8 cellular contexts compared by ENCODE assay signal in the genomic region with DNA sequence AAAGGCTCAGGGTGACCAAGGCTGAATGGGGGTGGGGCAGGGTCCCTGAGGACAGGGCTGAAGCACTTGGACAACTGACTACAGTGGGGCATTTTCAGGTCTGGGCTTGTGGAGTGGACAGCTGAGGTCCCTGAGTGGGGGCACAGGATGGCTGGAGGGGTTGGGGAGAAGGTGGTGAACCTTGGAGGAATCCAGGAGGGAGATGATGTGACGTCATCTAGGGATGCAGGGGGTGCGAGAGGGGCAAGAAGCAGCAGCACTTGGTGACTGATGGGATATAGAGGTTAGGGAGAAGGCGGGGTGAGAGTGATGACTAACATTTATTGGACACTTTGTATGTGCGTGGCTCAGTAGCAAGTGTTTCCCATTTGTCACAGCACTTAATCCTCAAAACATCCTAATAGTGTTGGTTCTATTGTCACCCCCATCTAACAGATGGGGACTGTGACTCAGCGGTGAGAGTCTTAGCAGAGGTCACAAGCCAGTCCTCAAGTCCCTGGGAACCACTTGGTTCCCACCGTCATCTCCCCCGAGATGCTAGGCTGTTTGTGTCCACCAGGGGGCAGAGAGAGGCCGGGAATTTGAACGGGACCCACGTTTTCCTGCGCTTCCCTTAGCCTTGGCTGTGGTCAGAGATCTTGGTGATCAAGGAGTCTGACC. TPM values are rescaled to one million over a fixed set of nuclear protein-coding genes. Genes with fewer than 3 reads are reported as not detected.
DNase-seq lines count a peak whose midpoint lies in the region; FAIRE-seq and TF ChIP-seq lines count a peak whose summit lies in the region.

No MANE protein-coding gene starts in this region.

- no peaks in the 10 kb centered on the region for H3K27me3 ChIP-seq in SJSA1 (replicated peaks)
- no peaks in the 10 kb centered on the region for H3K27me3 ChIP-seq in trophoblast cell (ENCODE audit: insufficient read depth, low read length)

- no peak overlapping the region for H2BK5ac ChIP-seq in trophoblast cell (ENCODE audit: low read depth, low read length, poor library complexity)

- H3K9ac ChIP-seq in trophoblast cell (ENCODE audit: low read length), result no peak overlapping the region

- H3K4me3 Mint-ChIP-seq in activated naive CD4-positive, alpha-beta T cell treated with anti-CD3 and anti-CD28 coated beads, Interleukin-2, amount 50 U/mL, for 24 hours, result peak overlapping the region; percentile 81

- no peaks in the 10 kb centered on the region for H3K9me3 ChIP-seq in SJSA1 (replicated peaks)
- H3K9me3 ChIP-seq in trophoblast cell (ENCODE audit: insufficient read depth, low read depth, low read length), result peaks cover 2% of the 10 kb centered on the region

- peaks cover 2% of the 10 kb centered on the region for H3K27me3 Mint-ChIP-seq in activated naive CD4-positive, alpha-beta T cell treated with anti-CD3 and anti-CD28 coated beads, Interleukin-2, amount 50 U/mL, for 24 hours

- H3K9me3 Mint-ChIP-seq in activated naive CD4-positive, alpha-beta T cell treated with anti-CD3 and anti-CD28 coated beads, Interleukin-2, amount 50 U/mL, for 24 hours, result no peaks in the 10 kb centered on the region

- TF ChIP-seq CTCF in LNCaP clone FGC (IDR thresholded peaks at IDR 0.05; ENCODE audit: control insufficient read depth, extremely low read depth, insufficient read depth), result peak; percentile 76

- no peak overlapping the region for H3K27ac Mint-ChIP-seq in activated naive CD4-positive, alpha-beta T cell treated with anti-CD3 and anti-CD28 coated beads, Interleukin-2, amount 50 U/mL, for 24 hours

- no peaks in the 10 kb centered on the region for H3K36me3 Mint-ChIP-seq in activated naive CD4-positive, alpha-beta T cell treated with anti-CD3 and anti-CD28 coated beads, Interleukin-2, amount 50 U/mL, for 24 hours

- H3K79me1 ChIP-seq in trophoblast cell (ENCODE audit: low read length), result no peaks in the 10 kb centered on the region

- peak; percentile 58 for FAIRE-seq in H54 (lab: Jason Lieb, UNC)

- H3K18ac ChIP-seq in trophoblast cell (ENCODE audit: low read length), result no peak overlapping the region

- no peak overlapping the region for H3K14ac ChIP-seq in trophoblast cell (ENCODE audit: low read length)

- H2AFZ ChIP-seq in trophoblast cell (ENCODE audit: insufficient read depth, low read length, poor library complexity), result no peak overlapping the region

- no peak overlapping the region for H3K4ac ChIP-seq in trophoblast cell (ENCODE audit: low read depth, low read length)

- no peak overlapping the region for H2AK5ac ChIP-seq in trophoblast cell (ENCODE audit: low read length)

- no peaks in the 10 kb centered on the region for H3K36me3 ChIP-seq in SJSA1
- H3K36me3 ChIP-seq in trophoblast cell (ENCODE audit: control insufficient read depth in 1 of 2, insufficient read depth in 2 of 2, low read length in 2 of 2), result no peaks in the 10 kb centered on the region

- H3K79me2 ChIP-seq in trophoblast cell (ENCODE audit: control insufficient read depth, insufficient read depth, low read length, poor library complexity), result no peaks in the 10 kb centered on the region

- H3K4me1 ChIP-seq in SJSA1 (replicated peaks), result peaks cover 7% of the 10 kb centered on the region
- no peaks in the 10 kb centered on the region for H3K4me1 ChIP-seq in trophoblast cell (ENCODE audit: control insufficient read depth in 1 of 2, insufficient read depth in 2 of 2, low read length in 2 of 2)

- no peak overlapping the region for H2BK12ac ChIP-seq in trophoblast cell (ENCODE audit: low read length)

- no peak overlapping the region for H2BK120ac ChIP-seq in trophoblast cell (ENCODE audit: insufficient read depth, low read length, poor library complexity)

- TF ChIP-seq POLR2A in H54 (IDR thresholded peaks at IDR 0.05; ENCODE audit: low read depth, low read length), result no peak

- H3K4me2 ChIP-seq in trophoblast cell (ENCODE audit: low read length), result no peak overlapping the region

- peaks cover 8% of the 10 kb centered on the region for H3K4me1 Mint-ChIP-seq in activated naive CD4-positive, alpha-beta T cell treated with anti-CD3 and anti-CD28 coated beads, Interleukin-2, amount 50 U/mL, for 24 hours

- WGBS in trophoblast cell (ENCODE audit: extremely low coverage, insufficient coverage, insufficient read length), result no CpG with 5 or more reads among the region's 11 CpGs

- H3K27ac ChIP-seq in SJSA1, result no peak overlapping the region
- no peak overlapping the region for H3K27ac ChIP-seq in trophoblast cell (ENCODE audit: low read depth, low read length)

- no peak overlapping the region for H4K91ac ChIP-seq in trophoblast cell (ENCODE audit: low read depth, low read length)

- DNase-seq in GM04504 (ENCODE audit: low read depth) (peak; percentile 67), H54 (ENCODE audit: insufficient read length, low spot score) (peak; percentile 66), LNCaP clone FGC (ENCODE audit: low read depth) (no peak), SJSA1 (ENCODE audit: low read depth in 1 of 2, low spot score in 2 of 2) (peak; percentile 79 to 89), globus pallidus (ENCODE audit: low spot score) (peak; percentile 44), trophoblast cell (peak; percentile 74 to 90), NCI-H1092 (lab: John Stamatoyannopoulos, UW) (no peak)

- no peak overlapping the region for H4K8ac ChIP-seq in trophoblast cell (ENCODE audit: low read depth, low read length)

- no peak overlapping the region for H4K12ac ChIP-seq in trophoblast cell (ENCODE audit: low read depth, low read length)

- no peak overlapping the region for H3K23ac ChIP-seq in trophoblast cell (ENCODE audit: low read length)

- H3K4me3 ChIP-seq in LNCaP clone FGC (ENCODE audit: low read depth, low read length) (no peak overlapping the region), SJSA1 (no peak overlapping the region), trophoblast cell (ENCODE audit: low read depth, low read length) (no peak overlapping the region)

RNA-seq across cellular contexts. Expression of gene BMP8B, which starts 27.9 kb away (rescaled TPM):
- total RNA-seq in SJSA1 (2014; rRNA removed; shearing (Covaris generic)), result 0.08 TPM in 1 of 2 replicates, not detected in the other
- polyA plus RNA-seq in trophoblast cell (2013), result 0.01 TPM in 2 replicates

RNA-seq across cellular contexts. Expression of gene OXCT2, which starts 45.4 kb away (rescaled TPM):
- total RNA-seq in SJSA1 (2014; rRNA removed; shearing (Covaris generic)), result 0.13 and 0.44 TPM in 2 replicates
- polyA plus RNA-seq in trophoblast cell (2013), result 0.15 and 0.18 TPM in 2 replicates

Comparison
In these comparisons a context has a peak if more than half of its experiments do, and no peak if none do; other contexts are left out.
1. DNase-seq: peak in GM04504 (single experiment), H54 (single experiment), SJSA1 (2 of 2), globus pallidus (single experiment) and trophoblast cell (2 of 2); none in LNCaP clone FGC (single experiment) and NCI-H1092 (single experiment).